ENCODE assay signal across 15 cellular contexts in genomic region chr12:132426349-132427176, GRCh38.
"Had no signal": no experiment of that assay in that cellular context is flagged by ENCODE, and none has a peak within 500 bp of the region (broad histone marks: within the 10 kb centered on the region; RNA-seq: fewer than 3 reads in every experiment).

No MANE protein-coding gene starts in this region.

- DNase-seq: activated CD4-positive, alpha-beta T cell treated with anti-CD3 and anti-CD28 coated beads for 4 hours; activated naive CD4-positive, alpha-beta T cell treated with anti-CD3 and anti-CD28 coated beads, Interleukin-2, amount 10 ng/mL, durations not matched to agents 7 days and 5 days; activated T-cell treated with anti-CD3 and anti-CD28 coated beads for 4 hours; effector memory CD8-positive, alpha-beta T cell; kidney; left ventricle myocardium inferior; stimulated activated CD4-positive, alpha-beta T cell treated with anti-CD3 and anti-CD28 coated beads, Interleukin-15, amount 100 ng/mL, for 24 hours; stimulated activated CD4-positive, alpha-beta T cell treated with anti-CD3 and anti-CD28 coated beads, Interleukin-4, amount 100 ng/mL, for 24 hours; T1000; thyroid gland; uterus had no signal

- H3K79me2 ChIP-seq: hepatocyte had no signal

- H3K27me3 ChIP-seq: thyroid gland, uterus had no signal

- H3K36me3 ChIP-seq: left ventricle myocardium inferior, thyroid gland, uterus had no signal

- H3K4me3 ChIP-seq: hepatocyte, left ventricle myocardium inferior, thyroid gland, uterus had no signal

- H3K27ac ChIP-seq: hepatocyte, left ventricle myocardium inferior, thyroid gland, uterus had no signal

- H3K4me2 ChIP-seq: hepatocyte had no signal

- H3K9me3 Mint-ChIP-seq: activated T-helper 17 cell treated with anti-CD3 and anti-CD28 coated beads, Interleukin-2, amount 50 U/mL, for 72 hours; effector memory CD8-positive, alpha-beta T cell; natural killer cell treated with Interleukin-12 subunit alpha and Interleukin-12 subunit beta and Interleukin-15 and Interleukin-18, amount 100 ng/mL, for 72 hours had no signal

- FAIRE-seq: kidney had no signal

- H3K36me3 Mint-ChIP-seq: activated naive CD4-positive, alpha-beta T cell treated with anti-CD3 and anti-CD28 coated beads, Interleukin-2, amount 10 ng/mL, durations not matched to agents 7 days and 5 days; memory B cell; natural killer cell treated with Interleukin-12 subunit alpha and Interleukin-12 subunit beta and Interleukin-15 and Interleukin-18, amount 100 ng/mL, for 72 hours had no signal

- H3K4me3 Mint-ChIP-seq: activated naive CD4-positive, alpha-beta T cell treated with anti-CD3 and anti-CD28 coated beads, Interleukin-2, amount 10 ng/mL, durations not matched to agents 7 days and 5 days; activated T-helper 17 cell treated with anti-CD3 and anti-CD28 coated beads, Interleukin-2, amount 50 U/mL, for 72 hours; effector memory CD8-positive, alpha-beta T cell; natural killer cell treated with Interleukin-12 subunit alpha and Interleukin-12 subunit beta and Interleukin-15 and Interleukin-18, amount 100 ng/mL, for 72 hours had no signal

- H3K9me3 ChIP-seq: left ventricle myocardium inferior, thyroid gland, uterus had no signal

- H3K27ac Mint-ChIP-seq: activated naive CD4-positive, alpha-beta T cell treated with anti-CD3 and anti-CD28 coated beads, Interleukin-2, amount 10 ng/mL, durations not matched to agents 7 days and 5 days; activated T-helper 17 cell treated with anti-CD3 and anti-CD28 coated beads, Interleukin-2, amount 50 U/mL, for 72 hours; effector memory CD8-positive, alpha-beta T cell; memory B cell; natural killer cell treated with Interleukin-12 subunit alpha and Interleukin-12 subunit beta and Interleukin-15 and Interleukin-18, amount 100 ng/mL, for 72 hours had no signal

- ATAC-seq: activated T-helper 17 cell treated with anti-CD3 and anti-CD28 coated beads, Interleukin-2, amount 50 U/mL, for 72 hours; effector memory CD8-positive, alpha-beta T cell; natural killer cell treated with Interleukin-12 subunit alpha and Interleukin-12 subunit beta and Interleukin-15 and Interleukin-18, amount 100 ng/mL, for 72 hours had no signal

- H3K27me3 Mint-ChIP-seq: activated T-helper 17 cell treated with anti-CD3 and anti-CD28 coated beads, Interleukin-2, amount 50 U/mL, for 72 hours; memory B cell had no signal

- H2AFZ ChIP-seq: hepatocyte had no signal
